15 cellular contexts compared by ENCODE assay signal in genomic region chr6:134724653-134725340, GRCh38.
DNase-seq lines count a peak whose midpoint lies in the region; ATAC-seq, FAIRE-seq and TF ChIP-seq lines count a peak whose summit lies in the region.
"Had no signal": no experiment of that assay in that cellular context is flagged by ENCODE, and none has a peak within 500 bp of the region (broad histone marks: within the 10 kb centered on the region; RNA-seq: fewer than 3 reads in every experiment).

No MANE protein-coding gene starts in this region.

- no peak overlapping the region for H4K8ac ChIP-seq in mesendoderm (ENCODE audit: low read depth, low read length)

- H3K9me3 ChIP-seq in MG63, result no peaks in the 10 kb centered on the region; the same call in 1 of the 2 replicates
- H3K9me3 ChIP-seq: esophagus squamous epithelium, psoas muscle had no signal

- no peak overlapping the region for H2BK5ac ChIP-seq in mesendoderm (ENCODE audit: low read length)

- H3K56ac ChIP-seq in mesendoderm (ENCODE audit: low read length), result no peak overlapping the region

- no peak overlapping the region for H2BK120ac ChIP-seq in mesendoderm (ENCODE audit: low read depth, low read length)

- H4K5ac ChIP-seq in mesendoderm (ENCODE audit: low read length), result no peak overlapping the region

- TF ChIP-seq CTCF in CD14-positive monocyte (IDR thresholded peaks at IDR 0.05) (no peak), astrocyte of the spinal cord (IDR thresholded peaks at IDR 0.05; ENCODE audit: low read depth, low read length) (no peak)

- no peak for FAIRE-seq in GM19239 (lab: Jason Lieb, UNC)

- DNase-seq in CD14-positive monocyte (ENCODE audit: low spot score), result no peak
- peak; percentile 65 for DNase-seq in MG63
- peak; percentile 84 for DNase-seq in astrocyte of the spinal cord (ENCODE audit: low read depth, low spot score)
- DNase-seq in left lobe of liver (ENCODE audit: low spot score), result no peak
- no peak for DNase-seq in NCI-H2227 (lab: John Stamatoyannopoulos, UW; ENCODE audit: unreplicated experiment)
- DNase-seq in GM19239 (ENCODE audit: insufficient read length, low spot score), result no peak
- no peak for DNase-seq in mesendoderm
- DNase-seq: cortex of kidney; esophagus squamous epithelium; NK-92 treated with Interleukin-12 subunit alpha and Interleukin-12 subunit beta, amount 100 ng/mL, for 24 hours; psoas muscle; stimulated activated CD4-positive, alpha-beta T cell treated with anti-CD3 and anti-CD28 coated beads, Interleukin-1b, Interleukin-23, amount 100 ng/mL, for 48 hours had no signal

- H3K4me2 ChIP-seq in mesendoderm (ENCODE audit: low read length), result no peak overlapping the region

- H3K36me3 Mint-ChIP-seq in CD14-positive monocyte, result no peaks in the 10 kb centered on the region
- H3K36me3 Mint-ChIP-seq: activated naive CD4-positive, alpha-beta T cell treated with anti-CD3 and anti-CD28 coated beads, Interleukin-2, amount 50 U/mL, for 72 hours had no signal

- intact Hi-C loops in CD14-positive monocyte (cut with micrococcal nuclease), result no loop called here

- H3K4me3 Mint-ChIP-seq in CD14-positive monocyte, result peak overlapping the region; percentile 58 to 80

- H2AK5ac ChIP-seq in mesendoderm (ENCODE audit: low read length), result no peak overlapping the region

- no peak overlapping the region for H3K27ac ChIP-seq in mesendoderm (ENCODE audit: low read depth, low read length)
- H3K27ac ChIP-seq: esophagus squamous epithelium, psoas muscle had no signal

- no CpG with 5 or more reads among the region's 10 CpGs for WGBS in mesendoderm (ENCODE audit: extremely low coverage, insufficient coverage, low lambda C conversion rate)

- no peaks in the 10 kb centered on the region for H3K36me3 ChIP-seq in MG63
- H3K36me3 ChIP-seq in mesendoderm (ENCODE audit: control insufficient read depth, insufficient read depth, low read length), result no peaks in the 10 kb centered on the region
- H3K36me3 ChIP-seq: esophagus squamous epithelium had no signal

- no peaks in the 10 kb centered on the region for H3K79me2 ChIP-seq in mesendoderm (ENCODE audit: control insufficient read depth, insufficient read depth, low read length)

- H3K18ac ChIP-seq in mesendoderm (ENCODE audit: low read length), result no peak overlapping the region

- H3K27me3 Mint-ChIP-seq in CD14-positive monocyte (ENCODE audit: low read depth in 3 of 3), result peaks cover 0 to 4% (median 0%) of the 10 kb centered on the region in 3 donors

- no peak overlapping the region for H3K23ac ChIP-seq in mesendoderm (ENCODE audit: low read length)

- H3K27me3 ChIP-seq in MG63, result no peaks in the 10 kb centered on the region
- no peaks in the 10 kb centered on the region for H3K27me3 ChIP-seq in mesendoderm (ENCODE audit: insufficient read depth, low read length, poor library complexity)
- H3K27me3 ChIP-seq: esophagus squamous epithelium had no signal

- H3K4me3 ChIP-seq in MG63 (no peak overlapping the region), astrocyte of the spinal cord (ENCODE audit: low read depth, low read length) (no peak overlapping the region), mesendoderm (ENCODE audit: low read length) (no peak overlapping the region)
- H3K4me3 ChIP-seq: esophagus squamous epithelium, psoas muscle had no signal

- peaks cover 66% of the 10 kb centered on the region for H3K4me1 Mint-ChIP-seq in CD14-positive monocyte

- H3K4me1 ChIP-seq in mesendoderm (ENCODE audit: control insufficient read depth, low read depth, low read length), result no peaks in the 10 kb centered on the region

- H3K4ac ChIP-seq in mesendoderm (ENCODE audit: low read depth, low read length), result no peak overlapping the region

- H3K9me3 Mint-ChIP-seq in CD14-positive monocyte, result no peaks in the 10 kb centered on the region
- H3K9me3 Mint-ChIP-seq: activated naive CD4-positive, alpha-beta T cell treated with anti-CD3 and anti-CD28 coated beads, Interleukin-2, amount 50 U/mL, for 72 hours had no signal

- peak overlapping the region; percentile 7 to 91 (median 84) for H3K27ac Mint-ChIP-seq in CD14-positive monocyte
- H3K27ac Mint-ChIP-seq: activated naive CD4-positive, alpha-beta T cell treated with anti-CD3 and anti-CD28 coated beads, Interleukin-2, amount 50 U/mL, for 72 hours had no signal

- ATAC-seq in left lobe of liver, result peak; percentile 44
- no peak for ATAC-seq in HG03432 (IDR thresholded peaks at IDR 0.05; ENCODE audit: unreplicated experiment)
- ATAC-seq: activated CD4-positive, CD25-positive, alpha-beta regulatory T cell treated with anti-CD3 and anti-CD28 coated beads, Interleukin-2, amount 50 U/mL, for 24 hours; activated naive CD4-positive, alpha-beta T cell treated with anti-CD3 and anti-CD28 coated beads, Interleukin-2, amount 50 U/mL, for 72 hours; psoas muscle had no signal

- no peak overlapping the region for H2BK15ac ChIP-seq in mesendoderm (replicated peaks; ENCODE audit: low read depth)

- H3K79me1 ChIP-seq in mesendoderm (ENCODE audit: low read length), result no peaks in the 10 kb centered on the region

- no peak overlapping the region for H3K9ac ChIP-seq in mesendoderm (ENCODE audit: low read length)

- in situ Hi-C loops in astrocyte of the spinal cord (cut with HindIII; ENCODE audit: low sequenced_read_pairs), result no loop called here

Comparison
In these comparisons a context has a peak if more than half of its experiments do, and no peak if none do; other contexts are left out.
1. DNase-seq: peak in MG63 (single experiment) and astrocyte of the spinal cord (single experiment); none in CD14-positive monocyte (single experiment), left lobe of liver (single experiment), NCI-H2227 (single experiment), GM19239 (single experiment) and mesendoderm (single experiment).